ENCODE assay signal across 1 cellular context in genomic region chr2:219174801-219175200, GRCh38.
TF ChIP-seq lines count a peak whose summit lies in the region.

No MANE protein-coding gene starts in this region.

TF ChIP-seq in GM23338, 12 proteins besides CTCF, POLR2A, EP300 and RAD21 (continued from another document):
- TF ChIP-seq ETS1 (IDR thresholded peaks at IDR 0.05) (no peak), ZNF114 (CRISPR knock-in tag; IDR thresholded peaks at IDR 0.05) (no peak), POLR2AphosphoS5 (IDR thresholded peaks at IDR 0.05; ENCODE audit: low read depth) (no peak), ZNF462 (CRISPR knock-in tag; IDR thresholded peaks at IDR 0.05) (no peak), EZH2phosphoT487 (IDR thresholded peaks at IDR 0.05; ENCODE audit: unreplicated experiment) (no peak), REST (IDR thresholded peaks at IDR 0.05; ENCODE audit: unreplicated experiment) (no peak), NANOG (IDR thresholded peaks at IDR 0.05; ENCODE audit: borderline replicate concordance) (no peak), EZH2 (IDR thresholded peaks at IDR 0.05; ENCODE audit: low read depth, unreplicated experiment) (no peak)
TF ChIP-seq in GM23338: peak in this region for 0.
